In the genomic region with DNA sequence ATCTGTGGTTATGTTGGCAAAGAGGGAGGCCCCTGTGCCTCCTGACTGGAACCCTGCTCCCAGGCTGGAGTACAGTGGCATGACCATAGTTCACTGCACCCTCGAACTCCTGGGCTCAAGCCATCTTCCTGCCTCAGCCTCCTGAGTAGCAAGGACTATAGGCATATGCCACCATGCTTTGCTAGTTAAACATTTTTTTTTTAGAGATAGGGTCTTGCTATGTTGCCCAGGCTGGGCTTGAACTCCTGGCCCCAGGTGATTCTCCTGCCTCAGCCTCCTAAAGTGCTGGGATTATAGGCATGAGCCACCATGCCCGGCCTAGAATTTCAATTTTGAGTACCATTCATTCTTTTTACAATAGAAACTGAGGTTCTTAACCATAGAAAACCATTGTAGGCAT, we compare ENCODE assay signal across 28 cellular contexts. TPM values are rescaled to one million over a fixed set of nuclear protein-coding genes. Genes with fewer than 3 reads are reported as not detected.
"Had no signal": no experiment of that assay in that cellular context is flagged by ENCODE, and none has a peak within 500 bp of the region (broad histone marks: within the 10 kb centered on the region; RNA-seq: fewer than 3 reads in every experiment).

No MANE protein-coding gene starts in this region.

- H3K27ac ChIP-seq: adrenal gland, KMS-11, SK-N-MC had no signal

- H3K9me3 Mint-ChIP-seq: activated CD4-positive, alpha-beta memory T cell treated with anti-CD3 and anti-CD28 coated beads for 36 hours; activated naive CD4-positive, alpha-beta T cell treated with anti-CD3 and anti-CD28 coated beads for 36 hours; activated T-cell treated with anti-CD3 and anti-CD28 coated beads, Interleukin-2, amount 50 U/mL, for 4 hours; T-cell had no signal

- H3K9ac ChIP-seq: KMS-11 had no signal

- H3K4me3 Mint-ChIP-seq: activated CD4-positive, alpha-beta memory T cell treated with anti-CD3 and anti-CD28 coated beads for 36 hours; activated CD4-positive, alpha-beta T cell treated with anti-CD3 and anti-CD28 coated beads, Interleukin-2, amount 10 ng/mL, durations not matched to agents 7 days and 5 days; activated naive CD4-positive, alpha-beta T cell treated with anti-CD3 and anti-CD28 coated beads for 36 hours; activated naive CD8-positive, alpha-beta T cell; activated T-cell treated with anti-CD3 and anti-CD28 coated beads, Interleukin-2, amount 50 U/mL, for 4 hours; T-cell had no signal

- H3K27ac Mint-ChIP-seq: activated CD4-positive, alpha-beta memory T cell treated with anti-CD3 and anti-CD28 coated beads for 36 hours; activated CD4-positive, alpha-beta T cell treated with anti-CD3 and anti-CD28 coated beads, Interleukin-2, amount 10 ng/mL, durations not matched to agents 7 days and 5 days; activated naive CD4-positive, alpha-beta T cell treated with anti-CD3 and anti-CD28 coated beads for 36 hours; activated naive CD8-positive, alpha-beta T cell had no signal

- ATAC-seq: activated T-cell treated with anti-CD3 and anti-CD28 coated beads, Interleukin-2, amount 50 U/mL, for 4 hours; Panc1; Right ventricle myocardium inferior; T-cell had no signal

- H3K27me3 ChIP-seq: adrenal gland had no signal

- H3K4me2 ChIP-seq: KMS-11 had no signal

- H3K27me3 Mint-ChIP-seq: activated CD4-positive, alpha-beta memory T cell treated with anti-CD3 and anti-CD28 coated beads for 36 hours had no signal

- H3K36me3 Mint-ChIP-seq: activated CD4-positive, alpha-beta memory T cell treated with anti-CD3 and anti-CD28 coated beads for 36 hours; activated naive CD8-positive, alpha-beta T cell; T-cell had no signal

- FAIRE-seq: TTC549 had no signal

- H3K36me3 ChIP-seq: adrenal gland had no signal

- H3K4me3 ChIP-seq: adrenal gland, SK-N-MC had no signal

- DNase-seq: activated CD4-positive, alpha-beta memory T cell treated with anti-CD3 and anti-CD28 coated beads for 36 hours; activated CD4-positive, alpha-beta T cell treated with anti-CD3 and anti-CD28 coated beads, Interleukin-2, amount 10 ng/mL, durations not matched to agents 7 days and 5 days; activated CD4-positive, CD25-positive, alpha-beta regulatory T cell; activated CD8-positive, alpha-beta memory T cell treated with anti-CD3 and anti-CD28 coated beads for 24 hours; activated gamma-delta T cell; activated naive CD4-positive, alpha-beta T cell treated with anti-CD3 and anti-CD28 coated beads for 36 hours; activated T-cell treated with anti-CD3 and anti-CD28 coated beads, Interleukin-2, amount 50 U/mL, for 4 hours; adrenal gland; anterior cingulate cortex; NCI-H1092; NCI-H1417; NCI-H1694; NCI-H2029 treated with DMSO at 0.1 percent for 48 hours; NCI-H510A treated with DMSO at 0.1 percent for 48 hours; NCI-H69; NK-92 treated with Interleukin-12 subunit alpha and Interleukin-12 subunit beta, amount 100 ng/mL, for 24 hours; OCI-M1; RPMI8226; T-cell; T-helper 2 cell; T1000 had no signal

- H3K9me3 ChIP-seq: adrenal gland had no signal

RNA-seq across cellular contexts. Expression of a gene that starts 21.2 kb away (rescaled TPM):
- total RNA-seq: activated CD4-positive, alpha-beta memory T cell treated with anti-CD3 and anti-CD28 coated beads for 36 hours; activated naive CD4-positive, alpha-beta T cell treated with anti-CD3 and anti-CD28 coated beads for 36 hours had no signal

RNA-seq across cellular contexts. Expression of a gene that starts 23.3 kb away (rescaled TPM):
- total RNA-seq: activated CD4-positive, alpha-beta memory T cell treated with anti-CD3 and anti-CD28 coated beads for 36 hours; activated CD4-positive, alpha-beta T cell treated with anti-CD3 and anti-CD28 coated beads, Interleukin-2, amount 10 ng/mL, durations not matched to agents 7 days and 5 days; activated naive CD4-positive, alpha-beta T cell treated with anti-CD3 and anti-CD28 coated beads for 36 hours; activated T-cell treated with anti-CD3 and anti-CD28 coated beads, Interleukin-2, amount 50 U/mL, for 4 hours; MCF 10A; T-cell had no signal
